10 cellular contexts compared by ENCODE assay signal in the genomic region with DNA sequence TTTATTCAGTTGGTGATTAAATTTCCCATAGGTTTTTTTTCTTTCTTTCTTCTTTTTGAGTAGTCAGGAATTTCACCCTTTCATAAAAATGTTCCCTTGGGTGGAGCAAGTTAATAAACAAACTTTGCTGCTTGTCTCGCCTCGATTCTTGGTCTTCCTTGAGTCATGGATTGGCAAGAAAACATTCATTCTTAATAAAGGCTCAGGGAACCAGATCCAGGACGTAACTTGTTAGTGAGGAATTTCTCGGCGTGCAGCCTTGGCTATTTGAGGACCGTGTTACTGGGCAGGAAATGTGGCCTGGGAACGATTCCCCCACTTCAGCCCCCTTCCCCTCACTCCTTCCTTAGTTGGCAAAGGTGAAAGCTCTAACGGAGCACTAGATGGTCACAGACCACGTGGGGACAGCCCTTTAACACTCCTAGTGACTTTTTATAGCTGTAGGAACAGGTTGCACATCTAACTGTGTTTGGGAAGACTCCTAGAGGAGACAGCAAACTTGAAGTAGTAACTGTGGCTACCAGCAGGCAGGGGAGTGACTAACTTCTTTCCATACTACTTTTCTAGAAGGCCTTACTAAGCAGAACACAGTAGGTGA.
A peak's percentile ranks its signal among the peaks of the same experiment; 100 is the strongest.
DNase-seq lines count a peak whose midpoint lies in the region; ATAC-seq and TF ChIP-seq lines count a peak whose summit lies in the region.
"Had no signal": no experiment of that assay in that cellular context is flagged by ENCODE, and none has a peak within 500 bp of the region (broad histone marks: within the 10 kb centered on the region; RNA-seq: fewer than 3 reads in every experiment).

No MANE protein-coding gene starts in this region.

- WGBS in gastroesophageal sphincter (ENCODE audit: low coverage in 1 of 2), 2 donors = 17 to 18% methylated on average over 2 to 9 of the region's 9 CpGs

- no peak for TF ChIP-seq POLR2A in gastroesophageal sphincter (IDR thresholded peaks at IDR 0.05)

- no peaks in the 10 kb centered on the region for H3K36me3 ChIP-seq in SK-N-MC (ENCODE audit: insufficient read depth, low read length)
- no peaks in the 10 kb centered on the region for H3K36me3 ChIP-seq in gastroesophageal sphincter
- H3K36me3 ChIP-seq: BLaER1 treated with 17β-estradiol and CSF1 and Interleukin-3, amounts not matched to agents 10 nM and 100 nM had no signal

- H3K9ac ChIP-seq in SK-N-MC (ENCODE audit: insufficient read length) = no peak overlapping the region
- H3K9ac ChIP-seq: BLaER1 treated with 17β-estradiol and CSF1 and Interleukin-3, amounts not matched to agents 10 nM and 100 nM had no signal

- TF ChIP-seq EP300 in gastroesophageal sphincter (IDR thresholded peaks at IDR 0.05) = no peak

- DNase-seq in AG09309 (ENCODE audit: low read depth) = peak; percentile 83
- no peak for DNase-seq in SK-N-MC (ENCODE audit: low read depth, low spot score)
- peak in 39 of 56 donors; percentile 6 to 76 (median 28) for DNase-seq in nucleus accumbens (lab: John Stamatoyannopoulos, UW)
- no peak for DNase-seq in activated naive CD4-positive, alpha-beta T cell treated with Interleukin-2 at 50 U/mL for 16 hours
- no peak for DNase-seq in SK-N-DZ (ENCODE audit: low spot score)
- DNase-seq in effector CD4-positive, alpha-beta T cell = no peak

- ATAC-seq in gastroesophageal sphincter = peak; percentile 49
- ATAC-seq in HG03280 (IDR thresholded peaks at IDR 0.05; ENCODE audit: unreplicated experiment) = no peak

- TF ChIP-seq CTCF in AG09309 (IDR thresholded peaks at IDR 0.05; ENCODE audit: control insufficient read depth, insufficient read depth, low read depth, low read length, missing control alignments) (no peak), gastroesophageal sphincter (IDR thresholded peaks at IDR 0.05) (no peak)

- H3K4me3 ChIP-seq in AG09309 (ENCODE audit: control insufficient read depth, low read depth, low read length) (peak overlapping the region; percentile 17), SK-N-MC (peak overlapping the region; percentile 83), gastroesophageal sphincter (peak overlapping the region in 1 of 2 donors; percentile 0)
- H3K4me3 ChIP-seq: BLaER1 treated with 17β-estradiol and CSF1 and Interleukin-3, amounts not matched to agents 10 nM and 100 nM had no signal

- H3K9me3 ChIP-seq in SK-N-MC (ENCODE audit: low read depth, low read length) (no peaks in the 10 kb centered on the region), gastroesophageal sphincter (no peaks in the 10 kb centered on the region)
- H3K9me3 ChIP-seq: BLaER1 treated with 17β-estradiol and CSF1 and Interleukin-3, amounts not matched to agents 10 nM and 100 nM had no signal

- H3K4me1 ChIP-seq in gastroesophageal sphincter = peaks cover 0 to 64% (median 10%) of the 10 kb centered on the region in 3 donors

- no peaks in the 10 kb centered on the region for H3K27me3 ChIP-seq in gastroesophageal sphincter

- H3K27ac ChIP-seq in SK-N-MC = peak overlapping the region; percentile 14; the same call in 1 of the 2 replicates
- peak overlapping the region; percentile 36 to 91 (median 80) for H3K27ac ChIP-seq in gastroesophageal sphincter
- H3K27ac ChIP-seq: BLaER1 treated with 17β-estradiol and CSF1 and Interleukin-3, amounts not matched to agents 10 nM and 100 nM; HL-60 had no signal

Comparison
In these comparisons a context has a peak if more than half of its experiments do, and no peak if none do; other contexts are left out.
1. DNase-seq: peak in AG09309 (single experiment) and nucleus accumbens (39 of 56); none in SK-N-MC (single experiment), activated naive CD4-positive, alpha-beta T cell treated with Interleukin-2 at 50 U/mL for 16 hours (single experiment), SK-N-DZ (single experiment) and effector CD4-positive, alpha-beta T cell (single experiment).